Comparison of ENCODE assay signal across 8 cellular contexts in genomic region chr7:30505174-30505697, GRCh38. TPM values are rescaled to one million over a fixed set of nuclear protein-coding genes. Genes with fewer than 3 reads are reported as not detected.
DNase-seq lines count a peak whose midpoint lies in the region; ATAC-seq and TF ChIP-seq lines count a peak whose summit lies in the region.

No MANE protein-coding gene starts in this region.

- no peaks in the 10 kb centered on the region for H4K20me1 ChIP-seq in fibroblast of lung (ENCODE audit: control insufficient read depth, extremely low read depth, insufficient read depth, low read length)

- DNase-seq in heart left ventricle (no peak), cardiac septum (ENCODE audit: low spot score) (no peak), RWPE1 (ENCODE audit: low spot score) (no peak), fibroblast of lung (ENCODE audit: low read depth in 2 of 2) (no peak), gastrocnemius medialis (no peak), NCI-H446 (lab: John Stamatoyannopoulos, UW) (no peak), DMS153 treated with DMSO at 0.1 percent for 48 hours (lab: John Stamatoyannopoulos, UW; ENCODE audit: unreplicated experiment) (no peak)

- CTCF ChIA-PET in RWPE1 (lab: Yijun Ruan, JAX), result no interaction called here

- H3K36me3 ChIP-seq in heart left ventricle (peaks cover 0 to 8% (median 0%) of the 10 kb centered on the region in 9 donors), fibroblast of lung (ENCODE audit: control insufficient read depth, insufficient read depth, low read length) (no peaks in the 10 kb centered on the region), gastrocnemius medialis (no peaks in the 10 kb centered on the region)

- peak overlapping the region; percentile 34 for H3K9ac ChIP-seq in fibroblast of lung (ENCODE audit: insufficient read depth, low read length)

- H3K27me3 ChIP-seq in heart left ventricle (no peaks in the 10 kb centered on the region), fibroblast of lung (ENCODE audit: control insufficient read depth, insufficient read depth, low read length) (no peaks in the 10 kb centered on the region), gastrocnemius medialis (no peaks in the 10 kb centered on the region)

- peak overlapping the region; percentile 53 for H2AFZ ChIP-seq in fibroblast of lung (ENCODE audit: low read length)

- H3K27ac ChIP-seq in heart left ventricle, result peak overlapping the region; percentile 69 to 94 (median 88)
- peak overlapping the region; percentile 81 for H3K27ac ChIP-seq in RWPE1
- peak overlapping the region; percentile 70 for H3K27ac ChIP-seq in fibroblast of lung (ENCODE audit: insufficient read depth, low read length)
- peak overlapping the region; percentile 91 to 96 (median 94) for H3K27ac ChIP-seq in gastrocnemius medialis

- POLR2A ChIA-PET in RWPE1 (lab: Yijun Ruan, JAX; ENCODE audit: low non-redundant PET), result interaction anchor here (0.7 kb wide), 1 partner anchor 339 kb away, joined by 3 read pairs; no protein-coding TSS in a partner anchor

- no peak for TF ChIP-seq POLR2A in heart left ventricle (IDR thresholded peaks at IDR 0.05)
- peak in 1 of 2 donors; percentile 37 for TF ChIP-seq POLR2A in gastrocnemius medialis (IDR thresholded peaks at IDR 0.05)

- peaks cover 0 to 31% (median 12%) of the 10 kb centered on the region in 12 donors for H3K4me1 ChIP-seq in heart left ventricle
- no peaks in the 10 kb centered on the region for H3K4me1 ChIP-seq in fibroblast of lung (ENCODE audit: control insufficient read depth, extremely low read depth, insufficient read depth, low read length)
- peaks cover 12 to 21% of the 10 kb centered on the region in 2 donors for H3K4me1 ChIP-seq in gastrocnemius medialis

- peak overlapping the region; percentile 42 for H3K4me2 ChIP-seq in fibroblast of lung (ENCODE audit: extremely low read depth, insufficient read depth, low read length)

- H3K79me2 ChIP-seq in fibroblast of lung (ENCODE audit: control insufficient read depth, insufficient read depth, low read length), result peaks cover 24% of the 10 kb centered on the region

- TF ChIP-seq CTCF in heart left ventricle (IDR thresholded peaks at IDR 0.05) (peak in 3 of 12 donors; percentile 20 to 27 (median 24)), RWPE1 (conservative IDR thresholded peaks at IDR 0.05; ENCODE audit: low read depth) (no peak), fibroblast of lung (conservative IDR thresholded peaks at IDR 0.05 in 1 of 2, IDR thresholded peaks at IDR 0.05 in 1 of 2; ENCODE audit: low read depth in 1 of 2, low read length in 2 of 2) (no peak), gastrocnemius medialis (IDR thresholded peaks at IDR 0.05 in 4 of 5, conservative IDR thresholded peaks at IDR 0.05 in 1 of 5) (no peak)

- ATAC-seq in heart left ventricle (peak; percentile 17 to 36 (median 28)), gastrocnemius medialis (peak in 1 of 2 donors; percentile 6), HG03520 (IDR thresholded peaks at IDR 0.05; ENCODE audit: unreplicated experiment) (no peak)

- WGBS in heart left ventricle, 4 donors, result 15 to 21% (median 18%) methylated on average over 13 to 19 of the region's 19 CpGs

- H3K4me3 ChIP-seq in heart left ventricle (peak overlapping the region; percentile 62 to 99 (median 80)), fibroblast of lung (replicated peaks in 1 of 4; ENCODE audit: control extremely low read depth in 1 of 4, insufficient read depth in 1 of 4, low read depth in 3 of 4, low read length in 4 of 4) (peak overlapping the region; percentile 61 to 97 (median 89)), gastrocnemius medialis (peak overlapping the region; percentile 74 to 99 (median 94))

- H3K9me3 ChIP-seq in heart left ventricle, result no peaks in the 10 kb centered on the region
- H3K9me3 ChIP-seq in fibroblast of lung (ENCODE audit: control insufficient read depth, insufficient read depth, low read depth, low read length), result no peaks in the 10 kb centered on the region
- no peaks in the 10 kb centered on the region for H3K9me3 ChIP-seq in gastrocnemius medialis

- intact Hi-C loops in heart left ventricle (cut with DNase I) (loop anchor here in 5 of 10 donors (2.0 to 10.0 kb wide), 3 partner anchors 26 to 340 kb away; partner anchors contain the start of gene NOD1 (in 4 of the 5)), cardiac septum (cut with DNase I) (loop anchor here (2.0 to 5.0 kb wide), 2 partner anchors 26 to 42 kb away; partner anchors contain the start of gene NOD1), gastrocnemius medialis (cut with DNase I; ENCODE audit: low total_unique reads) (loop anchor here (2.0 to 10.0 kb wide), 2 partner anchors 26 to 220 kb away; partner anchors contain the start of genes NOD1 and ZNRF2)

- in situ Hi-C loops in gastrocnemius medialis (cut with MboI; ENCODE audit: low sequenced_read_pairs in 4 of 4), result no loop called here

RNA-seq across cellular contexts. Expression of gene GGCT, which starts 0.6 kb away (rescaled TPM):
- total RNA-seq in heart left ventricle, result 10 to 100 TPM; 14.1 to 23.6 (median 17.8) TPM
- 10 to 100 TPM; 33.2 to 54.3 TPM for polyA plus RNA-seq in heart left ventricle
- total RNA-seq in cardiac septum, result 20.8 TPM
- total RNA-seq in fibroblast of lung, result 24.6 and 33.1 TPM in 2 replicates
- polyA plus RNA-seq in fibroblast of lung, result 21.6 and 23.2 TPM in 2 replicates
- 31.1 and 32.0 TPM in 2 replicates for polyA plus RNA-seq in fibroblast of lung (2012)
- polyA minus RNA-seq in fibroblast of lung (ENCODE audit: low replicate concordance), result 9.0 and 9.3 TPM in 2 replicates
- 10 to 100 TPM in 3 of 4 donors, 1 to 10 TPM in 1; 7.4 to 20.0 (median 12.8) TPM for total RNA-seq in gastrocnemius medialis

RNA-seq across cellular contexts. Expression of gene NOD1, which starts 26.7 kb away (rescaled TPM):
- 10 to 100 TPM in 3 of 9 donors, 1 to 10 TPM in 6; 5.3 to 28.8 (median 9.0) TPM for total RNA-seq in heart left ventricle
- polyA plus RNA-seq in heart left ventricle, result 10 to 100 TPM in 1 of 2 donors, 1 to 10 TPM in 1; 7.5 to 11.2 TPM
- 13.2 TPM for total RNA-seq in cardiac septum
- total RNA-seq in fibroblast of lung, result 6.9 and 7.3 TPM in 2 replicates
- 2.8 and 3.3 TPM in 2 replicates for polyA plus RNA-seq in fibroblast of lung
- polyA plus RNA-seq in fibroblast of lung (2012), result 2.1 and 3.4 TPM in 2 replicates
- polyA minus RNA-seq in fibroblast of lung (ENCODE audit: low replicate concordance), result 1.9 and 5.3 TPM in 2 replicates
- total RNA-seq in gastrocnemius medialis, result 1 to 10 TPM; 2.3 to 4.6 (median 3.6) TPM
